ENCODE assay signal across 19 cellular contexts in the genomic region with DNA sequence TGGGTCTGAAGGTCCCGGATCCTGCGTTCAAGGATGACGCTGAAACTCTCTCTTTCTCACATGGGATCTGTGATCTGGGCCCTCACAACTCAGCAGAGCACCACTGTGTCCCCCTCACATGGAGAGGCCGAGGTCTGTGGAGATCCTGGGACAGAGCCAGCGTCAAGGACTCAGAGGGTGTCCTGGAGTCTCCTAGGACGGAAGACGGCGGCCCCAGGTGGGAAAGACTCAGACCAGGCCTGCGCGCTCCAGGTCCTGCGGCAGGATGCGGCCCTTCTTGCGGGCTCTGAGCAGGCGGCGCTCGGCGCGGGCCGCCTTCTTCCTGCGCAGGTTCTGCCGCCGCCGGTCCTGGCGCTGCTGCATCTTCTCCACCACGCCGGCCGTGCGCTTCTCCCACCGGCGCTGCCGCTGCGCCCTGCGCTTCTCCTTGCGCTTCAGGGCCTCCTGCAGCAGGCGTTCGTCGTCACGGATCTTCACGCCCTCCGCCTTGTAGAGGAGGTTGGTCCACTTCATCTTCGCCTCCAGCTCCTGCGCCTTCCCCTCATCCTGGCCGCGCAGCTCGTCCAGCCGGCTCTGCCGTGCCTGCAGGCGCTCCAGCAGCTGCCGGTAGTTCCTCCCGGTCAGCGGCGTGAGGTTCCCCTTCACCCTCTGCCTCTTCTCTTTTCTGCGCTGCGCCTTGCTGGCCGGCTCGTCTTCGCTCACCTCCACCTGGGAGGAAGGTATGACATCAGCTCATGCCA. TPM values are rescaled to one million over a fixed set of nuclear protein-coding genes. Genes with fewer than 3 reads are reported as not detected.
DNase-seq lines count a peak whose midpoint lies in the region; ATAC-seq, FAIRE-seq and TF ChIP-seq lines count a peak whose summit lies in the region.
"Had no signal": no experiment of that assay in that cellular context is flagged by ENCODE, and none has a peak within 500 bp of the region (broad histone marks: within the 10 kb centered on the region; RNA-seq: fewer than 3 reads in every experiment).

No MANE protein-coding gene starts in this region.

- H2AFZ ChIP-seq in K562 (ENCODE audit: low read depth, low read length) (no peak overlapping the region), MM.1S (ENCODE audit: low read length) (no peak overlapping the region)
- H2AFZ ChIP-seq: GM23338 had no signal

- H4K20me1 ChIP-seq in K562 (replicated peaks; ENCODE audit: control insufficient read depth, insufficient read depth, low read length) (peaks cover 4% of the 10 kb centered on the region; the same call in 1 of the 2 replicates), MM.1S (ENCODE audit: insufficient read depth, low read length) (no peaks in the 10 kb centered on the region)

- no peaks in the 10 kb centered on the region for H3K27me3 Mint-ChIP-seq in natural killer cell (ENCODE audit: low read depth in 2 of 2)
- H3K27me3 Mint-ChIP-seq in natural killer cell treated with Interleukin-12 subunit alpha and Interleukin-12 subunit beta and Interleukin-15 and Interleukin-18, amount 100 ng/mL, for 72 hours, result no peaks in the 10 kb centered on the region
- no peaks in the 10 kb centered on the region for H3K27me3 Mint-ChIP-seq in neural crest cell (ENCODE audit: low read depth)

- H3K4me2 ChIP-seq in K562 (ENCODE audit: insufficient read depth, low read length) (no peak overlapping the region), MM.1S (ENCODE audit: low read depth, low read length) (no peak overlapping the region)
- H3K4me2 ChIP-seq: GM23338 had no signal

- DNase-seq in natural killer cell (peak; percentile 11), K562 (ENCODE audit: extremely low read depth in 1 of 4, low spot score in 3 of 4) (no peak), neural crest cell (ENCODE audit: low read depth, low spot score) (no peak), aorta (peak; percentile 43 to 66), heart right ventricle (no peak), MM.1S (no peak)
- no peak for DNase-seq in natural killer cell treated with Interleukin-12 subunit alpha and Interleukin-12 subunit beta and Interleukin-15 and Interleukin-18, amount 100 ng/mL, for 72 hours (ENCODE audit: low spot score)
- DNase-seq: DND-41; GDM1; KG1; NCI-H1092; NCI-H2227 treated with DMSO at 0.1 percent for 48 hours; NCI-H524 treated with DMSO at 0.1 percent for 48 hours; NK-92 treated with Interleukin-12 subunit alpha and Interleukin-12 subunit beta, amount 100 ng/mL, for 24 hours had no signal

- H3K27ac Mint-ChIP-seq in natural killer cell, result peak overlapping the region in 1 of 2 donors; percentile 31
- H3K27ac Mint-ChIP-seq in natural killer cell treated with Interleukin-12 subunit alpha and Interleukin-12 subunit beta and Interleukin-15 and Interleukin-18, amount 100 ng/mL, for 72 hours, result no peak overlapping the region
- no peak overlapping the region for H3K27ac Mint-ChIP-seq in neural crest cell (ENCODE audit: unreplicated experiment)
- H3K27ac Mint-ChIP-seq: CD8-positive, alpha-beta T cell; GM23338 had no signal

- H3K27ac ChIP-seq in K562 (ENCODE audit: extremely low read depth, low read depth, low read length), result no peak overlapping the region
- H3K27ac ChIP-seq in aorta (ENCODE audit: low read depth in 1 of 2, low read length in 2 of 2), result no peak overlapping the region
- no peak overlapping the region for H3K27ac ChIP-seq in heart right ventricle
- no peak overlapping the region for H3K27ac ChIP-seq in MM.1S (ENCODE audit: low read length)

- FAIRE-seq in K562 (lab: Jason Lieb, UNC), result no peak
- FAIRE-seq: D721Med, GM12892 had no signal

- peaks cover 35 to 38% of the 10 kb centered on the region in 2 donors for H3K4me1 Mint-ChIP-seq in natural killer cell
- H3K4me1 Mint-ChIP-seq in natural killer cell treated with Interleukin-12 subunit alpha and Interleukin-12 subunit beta and Interleukin-15 and Interleukin-18, amount 100 ng/mL, for 72 hours (ENCODE audit: low read depth in 2 of 2), result peaks cover 11 to 29% of the 10 kb centered on the region in 2 donors
- peaks cover 18% of the 10 kb centered on the region for H3K4me1 Mint-ChIP-seq in neural crest cell

- CTCF ChIA-PET in K562 (lab: Yijun Ruan, JAX; ENCODE audit: low intra/inter-chr PET ratio), result no interaction called here

- ATAC-seq in natural killer cell, result no peak
- ATAC-seq in natural killer cell treated with Interleukin-12 subunit alpha and Interleukin-12 subunit beta and Interleukin-15 and Interleukin-18, amount 100 ng/mL, for 72 hours, result no peak
- ATAC-seq in K562, result no peak
- no peak for ATAC-seq in aorta (ENCODE audit: low FRiP score)
- no peak for ATAC-seq in heart right ventricle
- ATAC-seq in HG02870 (IDR thresholded peaks at IDR 0.05; ENCODE audit: unreplicated experiment), result no peak
- ATAC-seq: CD8-positive, alpha-beta T cell; GM23338 had no signal

- no peaks in the 10 kb centered on the region for H3K9me1 ChIP-seq in K562 (ENCODE audit: control insufficient read depth, insufficient read depth, low read length)

- in situ Hi-C loops in K562 (cut with MboI), result loop anchor here (5.0 kb wide), 1 partner anchor 145 kb away; no protein-coding TSS in a partner anchor

- TF ChIP-seq RAD21 in K562 (CRISPR knock-in tag; conservative IDR thresholded peaks at IDR 0.05 in 1 of 2, IDR thresholded peaks at IDR 0.05 in 1 of 2), result no peak

- TF ChIP-seq POLR2A in K562 (conservative IDR thresholded peaks at IDR 0.05), result no peak

- POLR2A ChIA-PET in K562 (lab: Yijun Ruan, JAX), result interaction anchor here (0.7 to 3.1 kb wide), 4 partner anchors 9 to 106 kb away, joined by 3 to 16 read pairs (median 4); a partner anchor contains a TSS

- H3K4me3 ChIP-seq in K562 (no peak overlapping the region), aorta (ENCODE audit: low read length in 2 of 2) (no peak overlapping the region), heart right ventricle (no peak overlapping the region), MM.1S (ENCODE audit: low read length) (no peak overlapping the region)
- H3K4me3 ChIP-seq: GM23338 had no signal

- H3K9me3 ChIP-seq in K562 (replicated peaks; ENCODE audit: control insufficient read depth, insufficient read depth, low read depth, low read length) (0 out of 2 replicates have a peak, but pooled peaks cover 1% of the 10 kb centered on the region), aorta (ENCODE audit: control insufficient read depth, low read length) (no peaks in the 10 kb centered on the region), heart right ventricle (no peaks in the 10 kb centered on the region), MM.1S (replicated peaks; ENCODE audit: insufficient read depth, low read length) (no peaks in the 10 kb centered on the region)

- 97% methylated on average over 35 of the region's 57 CpGs for WGBS in K562 (ENCODE audit: insufficient coverage, low coverage, missing lambda C conversion rate)
- WGBS in aorta, 2 donors, result 96 to 98% methylated on average over 57 of the region's 57 CpGs
- WGBS in heart right ventricle, 2 donors, result 96 to 97% methylated on average over 57 of the region's 57 CpGs

- H3K9me2 ChIP-seq in MM.1S (replicated peaks; ENCODE audit: insufficient read depth, low read length), result no peaks in the 10 kb centered on the region

- H3K79me2 ChIP-seq in K562 (ENCODE audit: control insufficient read depth, insufficient read depth, low read length), result peaks cover 39% of the 10 kb centered on the region
- H3K79me2 ChIP-seq in MM.1S (ENCODE audit: low read length), result peaks cover 19% of the 10 kb centered on the region

- intact Hi-C loops in natural killer cell (cut with micrococcal nuclease) (no loop called here), K562 (cut with micrococcal nuclease) (no loop called here), aorta (cut with DNase I) (no loop called here), heart right ventricle (cut with DNase I) (loop anchor here in 5 of 10 donors (2.0 to 10.0 kb wide), 6 partner anchors 45 to 297 kb away; a partner anchor contains a TSS)

- TF ChIP-seq CTCF in natural killer cell (IDR thresholded peaks at IDR 0.05), result no peak
- TF ChIP-seq CTCF in K562 (IDR thresholded peaks at IDR 0.05 in 2 of 3, conservative IDR thresholded peaks at IDR 0.05 in 1 of 3; ENCODE audit: insufficient read depth in 2 of 3, low read depth in 1 of 3, low read length in 3 of 3), result no peak
- TF ChIP-seq CTCF in neural crest cell (conservative IDR thresholded peaks at IDR 0.05), result no peak
- no peak for TF ChIP-seq CTCF in heart right ventricle (IDR thresholded peaks at IDR 0.05)
- TF ChIP-seq CTCF in MM.1S (IDR thresholded peaks at IDR 0.05; ENCODE audit: low read length), result no peak

- no peak for TF ChIP-seq EP300 in K562 (IDR thresholded peaks at IDR 0.05; ENCODE audit: low read length)

- H3K36me3 Mint-ChIP-seq in natural killer cell (peaks cover 7% of the 10 kb centered on the region), neural crest cell (ENCODE audit: low read depth) (peaks cover 15% of the 10 kb centered on the region)
- peaks cover 5% of the 10 kb centered on the region for H3K36me3 Mint-ChIP-seq in natural killer cell treated with Interleukin-12 subunit alpha and Interleukin-12 subunit beta and Interleukin-15 and Interleukin-18, amount 100 ng/mL, for 72 hours

- H3K4me3 Mint-ChIP-seq in natural killer cell, result no peak overlapping the region
- no peak overlapping the region for H3K4me3 Mint-ChIP-seq in natural killer cell treated with Interleukin-12 subunit alpha and Interleukin-12 subunit beta and Interleukin-15 and Interleukin-18, amount 100 ng/mL, for 72 hours
- H3K4me3 Mint-ChIP-seq in neural crest cell, result peak overlapping the region; percentile 15
- H3K4me3 Mint-ChIP-seq: CD8-positive, alpha-beta T cell; GM23338 had no signal

- peaks cover 4 to 39% of the 10 kb centered on the region in 2 experiments; a peak in 4 of 5 replicates for H3K4me1 ChIP-seq in K562 (replicated peaks in 1 of 2; ENCODE audit: control insufficient read depth in 2 of 2, insufficient read depth in 2 of 2, low read length in 2 of 2)
- H3K4me1 ChIP-seq in aorta (ENCODE audit: control insufficient read depth in 1 of 2, insufficient read depth in 2 of 2, low read length in 2 of 2), result no peaks in the 10 kb centered on the region
- H3K4me1 ChIP-seq in heart right ventricle, result peaks cover 4 to 29% (median 20%) of the 10 kb centered on the region in 9 donors
- H3K4me1 ChIP-seq in MM.1S (ENCODE audit: low read length), result 0 out of 2 replicates have a peak, but pooled peaks cover 4% of the 10 kb centered on the region

- H3K9me3 Mint-ChIP-seq in natural killer cell (no peaks in the 10 kb centered on the region), neural crest cell (no peaks in the 10 kb centered on the region)
- H3K9me3 Mint-ChIP-seq in natural killer cell treated with Interleukin-12 subunit alpha and Interleukin-12 subunit beta and Interleukin-15 and Interleukin-18, amount 100 ng/mL, for 72 hours, result no peaks in the 10 kb centered on the region
- H3K9me3 Mint-ChIP-seq: CD8-positive, alpha-beta T cell had no signal

- peaks cover 52% of the 10 kb centered on the region for H3K36me3 ChIP-seq in K562 (ENCODE audit: control insufficient read depth, insufficient read depth, low read length)
- H3K36me3 ChIP-seq in aorta (ENCODE audit: control insufficient read depth in 1 of 2, insufficient read depth in 2 of 2, low read length in 1 of 2), result peaks cover 0 to 6% of the 10 kb centered on the region in 2 donors
- H3K36me3 ChIP-seq in heart right ventricle, result peaks cover 0 to 52% (median 33%) of the 10 kb centered on the region in 9 donors
- peaks cover 13% of the 10 kb centered on the region for H3K36me3 ChIP-seq in MM.1S (replicated peaks; ENCODE audit: insufficient read depth, low read length)

- H3F3A ChIP-seq in MM.1S (ENCODE audit: insufficient read depth, low read length), result 0 out of 2 replicates have a peak, but pooled peaks cover 4% of the 10 kb centered on the region

- no TSS peak for BruUV-seq in K562 (replicated peaks; lab: Mats Ljungman, UMichigan)

- H3K27me3 ChIP-seq in K562 (ENCODE audit: control insufficient read depth in 2 of 2, insufficient read depth in 2 of 2, low read length in 2 of 2) (no peaks in the 10 kb centered on the region; a peak in 1 of 5 replicates), aorta (ENCODE audit: control insufficient read depth in 1 of 2, insufficient read depth in 2 of 2, low read length in 1 of 2) (no peaks in the 10 kb centered on the region), heart right ventricle (no peaks in the 10 kb centered on the region), MM.1S (replicated peaks; ENCODE audit: insufficient read depth, low read length) (peaks cover 11% of the 10 kb centered on the region)

- H3K9ac ChIP-seq in K562 (ENCODE audit: insufficient read depth in 1 of 2, low read depth in 2 of 2, low read length in 2 of 2), result peak overlapping the region in 1 of 2 experiments; percentile 37; a peak in 1 of 4 replicates
- no peak overlapping the region for H3K9ac ChIP-seq in MM.1S (ENCODE audit: low read length)

RNA-seq across cellular contexts. Expression of a gene that starts 4.2 kb away (rescaled TPM):
- total RNA-seq in natural killer cell (10 to 100 TPM; 13.8 to 23.5 (median 21.3) TPM), K562 (2014; rRNA removed) (61.3 and 68.3 TPM in 2 replicates), K562 (2014; rRNA removed; fragmentation: Illumina TruSeq; extraction: Trizol) (10.5 and 12.2 TPM in 2 replicates), K562 (2015; rRNA removed; fragmentation: Illumina TruSeq; extraction: Trizol) (30.4 and 31.8 TPM in 2 replicates), K562 (2021) (45.3 and 50.6 TPM in 2 replicates), neural crest cell (22.4 and 23.9 TPM in 2 replicates), aorta (10 to 100 TPM; 13.3 to 16.3 TPM), heart right ventricle (10 to 100 TPM in 7 of 10 donors, 1 to 10 TPM in 3; 9.1 to 14.2 (median 11.3) TPM)
- 10 to 100 TPM; 11.5 to 23.9 TPM for total RNA-seq in natural killer cell treated with Interleukin-12 subunit alpha and Interleukin-12 subunit beta and Interleukin-15 and Interleukin-18, amount 100 ng/mL, for 72 hours
- 12.6 and 19.9 TPM in 2 replicates for total RNA-seq in K562 (2011; cell fraction: chromatin; rRNA removed; ENCODE audit: low replicate concordance)
- 16.7 and 17.7 TPM in 2 replicates for total RNA-seq in K562 (2011; cell fraction: nucleolus; rRNA removed)
- total RNA-seq in K562 (2011; cell fraction: nucleoplasm; rRNA removed), result 13.4 and 15.6 TPM in 2 replicates
- polyA plus RNA-seq in K562 (2011; rRNA removed) (12.3 and 14.3 TPM in 2 replicates), K562 (2014; fragmentation: Illumina TruSeq; extraction: Trizol) (14.7 and 26.5 TPM in 2 replicates), K562 (2014; fragmentation: Nextera tagmentation; extraction: Ambion mirVana) (1 to 10 TPM; 1.4 to 1.8 TPM), K562 (2014; rRNA removed) (52.7 and 61.5 TPM in 2 replicates), aorta (10 to 100 TPM; 15.7 to 23.6 TPM), heart right ventricle (10 to 100 TPM; 13.3 to 14.8 TPM)
- 11.6 and 21.6 TPM in 2 replicates for polyA plus RNA-seq in K562 (2011; cell fraction: cytosol; rRNA removed)
- polyA plus RNA-seq in K562 (2011; cell fraction: nucleus; rRNA removed), result 17.7 and 31.0 TPM in 2 replicates
- polyA plus RNA-seq in K562 (2012), result 23.2 and 31.5 TPM in 2 replicates
- 5.3 TPM in 2 replicates for polyA minus RNA-seq in K562 (2011; rRNA and poly(A)+ RNA removed)
- 8.6 and 9.6 TPM in 2 replicates for polyA minus RNA-seq in K562 (2011; cell fraction: cytosol; rRNA and poly(A)+ RNA removed)
- polyA minus RNA-seq in K562 (2011; cell fraction: nucleus; rRNA and poly(A)+ RNA removed), result 5.5 and 8.2 TPM in 2 replicates

RNA-seq across cellular contexts. Expression of a gene that starts 16.1 kb away (rescaled TPM):
- total RNA-seq in natural killer cell, result 10 to 100 TPM; 23.8 to 37.0 (median 28.1) TPM
- 10 to 100 TPM; 34.8 to 43.3 TPM for total RNA-seq in natural killer cell treated with Interleukin-12 subunit alpha and Interleukin-12 subunit beta and Interleukin-15 and Interleukin-18, amount 100 ng/mL, for 72 hours
- total RNA-seq in K562 (2011; cell fraction: chromatin; rRNA removed; ENCODE audit: low replicate concordance), result 32.2 and 75.9 TPM in 2 replicates
- 43.3 and 44.7 TPM in 2 replicates for total RNA-seq in K562 (2011; cell fraction: nucleolus; rRNA removed)
- 40.6 and 56.1 TPM in 2 replicates for total RNA-seq in K562 (2011; cell fraction: nucleoplasm; rRNA removed)
- total RNA-seq in K562 (2014; rRNA removed), result 27.2 and 28.0 TPM in 2 replicates
- 7.7 and 9.4 TPM in 2 replicates for total RNA-seq in K562 (2014; rRNA removed; fragmentation: Illumina TruSeq; extraction: Trizol)
- total RNA-seq in K562 (2015; rRNA removed; fragmentation: Illumina TruSeq; extraction: Trizol), result 22.3 and 22.6 TPM in 2 replicates
- total RNA-seq in K562 (2021), result 32.4 and 35.6 TPM in 2 replicates
- polyA plus RNA-seq in K562 (2011; rRNA removed), result 23.4 and 33.6 TPM in 2 replicates
- polyA plus RNA-seq in K562 (2011; cell fraction: cytosol; rRNA removed), result 28.9 and 48.4 TPM in 2 replicates
- polyA plus RNA-seq in K562 (2011; cell fraction: nucleus; rRNA removed), result 91.8 and 102 TPM in 2 replicates
- polyA plus RNA-seq in K562 (2012), result 24.0 and 26.3 TPM in 2 replicates
- 15.5 and 23.8 TPM in 2 replicates for polyA plus RNA-seq in K562 (2014; fragmentation: Illumina TruSeq; extraction: Trizol)
- 1 to 10 TPM in 1 of 2 experiments, under 1 TPM in 1; 0.73 to 1.4 TPM for polyA plus RNA-seq in K562 (2014; fragmentation: Nextera tagmentation; extraction: Ambion mirVana)
- 32.6 and 34.8 TPM in 2 replicates for polyA plus RNA-seq in K562 (2014; rRNA removed)
- 12.6 and 25.7 TPM in 2 replicates for polyA minus RNA-seq in K562 (2011; rRNA and poly(A)+ RNA removed)
- 16.2 and 27.5 TPM in 2 replicates for polyA minus RNA-seq in K562 (2011; cell fraction: cytosol; rRNA and poly(A)+ RNA removed)
- 15.6 and 19.2 TPM in 2 replicates for polyA minus RNA-seq in K562 (2011; cell fraction: nucleus; rRNA and poly(A)+ RNA removed)
- total RNA-seq in neural crest cell, result 69.7 and 70.6 TPM in 2 replicates
- total RNA-seq in aorta, result 10 to 100 TPM; 18.6 to 37.0 TPM
- polyA plus RNA-seq in aorta, result 10 to 100 TPM; 10.8 to 30.3 TPM
- 10 to 100 TPM; 11.9 to 21.1 (median 17.4) TPM for total RNA-seq in heart right ventricle
- 10 to 100 TPM; 10.2 to 23.6 TPM for polyA plus RNA-seq in heart right ventricle

RNA-seq across cellular contexts. Expression of a gene that starts 16.2 kb away (rescaled TPM):
- total RNA-seq in natural killer cell (1,000 to 10,000 TPM; 1,409 to 1,616 (median 1,600) TPM), K562 (2014; rRNA removed) (2,031 and 2,305 TPM in 2 replicates), K562 (2014; rRNA removed; fragmentation: Illumina TruSeq; extraction: Trizol) (2,847 and 3,141 TPM in 2 replicates), K562 (2015; rRNA removed; fragmentation: Illumina TruSeq; extraction: Trizol) (3,167 and 3,195 TPM in 2 replicates), K562 (2021) (2,893 and 3,009 TPM in 2 replicates), neural crest cell (2,746 and 2,748 TPM in 2 replicates), aorta (1,000 to 10,000 TPM; 1,304 to 1,328 TPM), heart right ventricle (1,000 to 10,000 TPM in 3 of 10 donors, 100 to 1,000 TPM in 7; 859 to 1,268 (median 927) TPM)
- total RNA-seq in natural killer cell treated with Interleukin-12 subunit alpha and Interleukin-12 subunit beta and Interleukin-15 and Interleukin-18, amount 100 ng/mL, for 72 hours, result 1,000 to 10,000 TPM; 1,580 to 1,944 TPM
- 435 and 818 TPM in 2 replicates for total RNA-seq in K562 (2011; cell fraction: chromatin; rRNA removed; ENCODE audit: low replicate concordance)
- total RNA-seq in K562 (2011; cell fraction: nucleolus; rRNA removed), result 981 and 1,003 TPM in 2 replicates
- total RNA-seq in K562 (2011; cell fraction: nucleoplasm; rRNA removed), result 983 and 1,497 TPM in 2 replicates
- polyA plus RNA-seq in K562 (2011; rRNA removed) (2,555 and 3,221 TPM in 2 replicates), K562 (2014; fragmentation: Illumina TruSeq; extraction: Trizol) (3,627 and 3,760 TPM in 2 replicates), K562 (2014; fragmentation: Nextera tagmentation; extraction: Ambion mirVana) (1,000 to 10,000 TPM; 1,935 to 2,418 TPM), K562 (2014; rRNA removed) (2,051 and 2,652 TPM in 2 replicates), aorta (1,000 to 10,000 TPM; 2,763 to 3,584 TPM), heart right ventricle (1,000 to 10,000 TPM in 1 of 2 donors, 100 to 1,000 TPM in 1; 903 to 3,182 TPM)
- polyA plus RNA-seq in K562 (2011; cell fraction: cytosol; rRNA removed), result 2,594 and 3,399 TPM in 2 replicates
- polyA plus RNA-seq in K562 (2011; cell fraction: nucleus; rRNA removed), result 1,411 and 1,919 TPM in 2 replicates
- polyA plus RNA-seq in K562 (2012), result 2,443 and 5,674 TPM in 2 replicates
- 2,918 and 2,983 TPM in 2 replicates for polyA minus RNA-seq in K562 (2011; rRNA and poly(A)+ RNA removed)
- polyA minus RNA-seq in K562 (2011; cell fraction: cytosol; rRNA and poly(A)+ RNA removed), result 1,280 and 1,366 TPM in 2 replicates
- polyA minus RNA-seq in K562 (2011; cell fraction: nucleus; rRNA and poly(A)+ RNA removed), result 400 and 734 TPM in 2 replicates

RNA-seq across cellular contexts. Expression of a gene that starts 24.5 kb away (rescaled TPM):
- total RNA-seq in natural killer cell, result 10 to 100 TPM; 35.6 to 44.4 (median 37.2) TPM
- 10 to 100 TPM; 26.0 to 28.4 TPM for total RNA-seq in natural killer cell treated with Interleukin-12 subunit alpha and Interleukin-12 subunit beta and Interleukin-15 and Interleukin-18, amount 100 ng/mL, for 72 hours
- total RNA-seq in K562 (2011; cell fraction: chromatin; rRNA removed; ENCODE audit: low replicate concordance), result 14.8 and 38.0 TPM in 2 replicates
- 35.1 and 38.5 TPM in 2 replicates for total RNA-seq in K562 (2011; cell fraction: nucleolus; rRNA removed)
- 27.0 and 30.6 TPM in 2 replicates for total RNA-seq in K562 (2011; cell fraction: nucleoplasm; rRNA removed)
- 17.9 and 20.8 TPM in 2 replicates for total RNA-seq in K562 (2014; rRNA removed)
- total RNA-seq in K562 (2014; rRNA removed; fragmentation: Illumina TruSeq; extraction: Trizol), result 20.9 and 21.2 TPM in 2 replicates
- total RNA-seq in K562 (2015; rRNA removed; fragmentation: Illumina TruSeq; extraction: Trizol), result 15.5 and 16.6 TPM in 2 replicates
- total RNA-seq in K562 (2021), result 26.7 and 26.8 TPM in 2 replicates
- polyA plus RNA-seq in K562 (2011; rRNA removed), result 28.6 and 29.8 TPM in 2 replicates
- polyA plus RNA-seq in K562 (2011; cell fraction: cytosol; rRNA removed), result 20.7 and 21.2 TPM in 2 replicates
- 52.8 and 56.6 TPM in 2 replicates for polyA plus RNA-seq in K562 (2011; cell fraction: nucleus; rRNA removed)
- 23.6 and 38.1 TPM in 2 replicates for polyA plus RNA-seq in K562 (2012)
- polyA plus RNA-seq in K562 (2014; fragmentation: Illumina TruSeq; extraction: Trizol), result 19.1 and 22.2 TPM in 2 replicates
- polyA plus RNA-seq in K562 (2014; fragmentation: Nextera tagmentation; extraction: Ambion mirVana), result 10 to 100 TPM; 16.1 to 16.3 TPM
- polyA plus RNA-seq in K562 (2014; rRNA removed), result 30.4 and 31.3 TPM in 2 replicates
- polyA minus RNA-seq in K562 (2011; rRNA and poly(A)+ RNA removed), result 10.4 and 13.1 TPM in 2 replicates
- polyA minus RNA-seq in K562 (2011; cell fraction: cytosol; rRNA and poly(A)+ RNA removed), result 6.1 and 6.4 TPM in 2 replicates
- polyA minus RNA-seq in K562 (2011; cell fraction: nucleus; rRNA and poly(A)+ RNA removed), result 7.0 and 9.7 TPM in 2 replicates
- 32.0 and 32.1 TPM in 2 replicates for total RNA-seq in neural crest cell
- 10 to 100 TPM; 29.2 to 41.2 TPM for total RNA-seq in aorta
- polyA plus RNA-seq in aorta, result 10 to 100 TPM; 79.5 to 85.4 TPM
- total RNA-seq in heart right ventricle, result 10 to 100 TPM; 41.7 to 75.0 (median 58.2) TPM
- polyA plus RNA-seq in heart right ventricle, result 10 to 100 TPM; 83.9 to 85.4 TPM

RNA-seq across cellular contexts. Expression of a gene that starts 24.5 kb away (rescaled TPM):
- total RNA-seq in natural killer cell, result 10 to 100 TPM; 14.3 to 14.9 (median 14.7) TPM
- total RNA-seq in natural killer cell treated with Interleukin-12 subunit alpha and Interleukin-12 subunit beta and Interleukin-15 and Interleukin-18, amount 100 ng/mL, for 72 hours, result 10 to 100 TPM; 15.2 to 21.6 TPM
- 2.1 and 4.8 TPM in 2 replicates for total RNA-seq in K562 (2011; cell fraction: chromatin; rRNA removed; ENCODE audit: low replicate concordance)
- total RNA-seq in K562 (2011; cell fraction: nucleolus; rRNA removed), result 5.7 and 6.1 TPM in 2 replicates
- total RNA-seq in K562 (2011; cell fraction: nucleoplasm; rRNA removed), result 3.4 and 7.6 TPM in 2 replicates
- total RNA-seq in K562 (2014; rRNA removed), result 82.5 and 83.0 TPM in 2 replicates
- 18.6 and 19.8 TPM in 2 replicates for total RNA-seq in K562 (2014; rRNA removed; fragmentation: Illumina TruSeq; extraction: Trizol)
- total RNA-seq in K562 (2015; rRNA removed; fragmentation: Illumina TruSeq; extraction: Trizol), result 37.0 and 37.3 TPM in 2 replicates
- total RNA-seq in K562 (2021), result 38.3 and 43.3 TPM in 2 replicates
- 7.3 and 9.7 TPM in 2 replicates for polyA plus RNA-seq in K562 (2011; rRNA removed)
- polyA plus RNA-seq in K562 (2011; cell fraction: cytosol; rRNA removed), result 11.8 and 44.2 TPM in 2 replicates
- polyA plus RNA-seq in K562 (2011; cell fraction: nucleus; rRNA removed), result 6.8 and 14.0 TPM in 2 replicates
- polyA plus RNA-seq in K562 (2012), result 30.9 and 47.7 TPM in 2 replicates
- polyA plus RNA-seq in K562 (2014; fragmentation: Illumina TruSeq; extraction: Trizol), result 21.3 and 32.2 TPM in 2 replicates
- polyA plus RNA-seq in K562 (2014; fragmentation: Nextera tagmentation; extraction: Ambion mirVana), result 10 to 100 TPM in 1 of 2 experiments, 1 to 10 TPM in 1; 5.5 to 10.2 TPM
- 52.4 and 58.9 TPM in 2 replicates for polyA plus RNA-seq in K562 (2014; rRNA removed)
- polyA minus RNA-seq in K562 (2011; rRNA and poly(A)+ RNA removed), result 7.6 TPM in 2 replicates
- 10.3 and 16.3 TPM in 2 replicates for polyA minus RNA-seq in K562 (2011; cell fraction: cytosol; rRNA and poly(A)+ RNA removed)
- 4.1 and 4.2 TPM in 2 replicates for polyA minus RNA-seq in K562 (2011; cell fraction: nucleus; rRNA and poly(A)+ RNA removed)
- total RNA-seq in neural crest cell, result 31.8 and 34.3 TPM in 2 replicates
- 1 to 10 TPM; 9.2 to 9.9 TPM for total RNA-seq in aorta
- 10 to 100 TPM; 26.6 to 29.2 TPM for polyA plus RNA-seq in aorta
- 10 to 100 TPM in 9 of 10 donors, 1 to 10 TPM in 1; 9.7 to 16.0 (median 14.1) TPM for total RNA-seq in heart right ventricle
- 10 to 100 TPM; 31.5 to 44.8 TPM for polyA plus RNA-seq in heart right ventricle

Comparison
In these comparisons a context has a peak if more than half of its experiments do, and no peak if none do; other contexts are left out.
1. DNase-seq: peak in natural killer cell (single experiment) and aorta (2 of 2); none in natural killer cell treated with Interleukin-12 subunit alpha and Interleukin-12 subunit beta and Interleukin-15 and Interleukin-18, amount 100 ng/mL, for 72 hours (single experiment), K562 (0 of 4), neural crest cell (single experiment), heart right ventricle (0 of 2) and MM.1S (single experiment).